Comparison of ENCODE assay signal across 8 cellular contexts in the genomic region with DNA sequence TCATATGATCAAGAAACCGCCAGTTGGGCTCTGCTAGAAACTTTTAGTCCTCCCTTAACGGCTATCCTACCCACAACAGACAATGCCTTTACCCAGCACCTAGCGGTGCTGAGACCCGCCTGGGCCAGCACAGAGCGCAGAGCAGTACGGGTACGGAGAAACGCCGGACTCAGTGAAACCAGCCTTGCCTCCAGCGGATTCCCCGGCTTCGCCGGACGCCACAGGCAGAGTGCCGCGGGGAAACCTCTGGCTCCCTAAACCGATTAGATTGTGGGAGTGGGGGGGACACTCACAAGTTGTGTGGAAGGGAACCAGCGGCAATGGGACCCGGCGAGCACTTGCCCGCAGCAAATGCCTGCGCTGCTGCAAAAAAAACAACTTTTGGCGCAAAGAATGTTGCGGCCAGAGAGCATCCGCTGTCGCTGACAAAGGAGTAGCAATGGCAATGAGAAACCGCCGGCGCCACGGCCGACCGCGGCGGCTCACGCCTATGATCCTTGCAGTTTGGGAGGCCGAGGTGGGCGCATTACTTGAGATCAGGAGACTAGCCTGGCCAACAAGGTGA.
DNase-seq lines count a peak whose midpoint lies in the region; ATAC-seq and TF ChIP-seq lines count a peak whose summit lies in the region.

No MANE protein-coding gene starts in this region.

- H3K4me1 Mint-ChIP-seq in activated CD4-positive, alpha-beta memory T cell treated with anti-CD3 and anti-CD28 coated beads, Interleukin-2, amount 10 ng/mL, durations not matched to agents 7 days and 5 days, result peaks cover 37% of the 10 kb centered on the region

- no peaks in the 10 kb centered on the region; a peak in 1 of 22 replicates for H3K36me3 ChIP-seq in BLaER1 treated with 17β-estradiol and CSF1 and Interleukin-3, amounts not matched to agents 10 nM and 100 nM
- H3K36me3 ChIP-seq in esophagus (ENCODE audit: control insufficient read depth in 2 of 2, insufficient read depth in 2 of 2, low read length in 1 of 2) (no peaks in the 10 kb centered on the region), sigmoid colon (no peaks in the 10 kb centered on the region)

- H3K4me2 ChIP-seq in BLaER1 treated with 17β-estradiol and CSF1 and Interleukin-3, amounts not matched to agents 10 nM and 100 nM, result peak overlapping the region; percentile 87 to 100 (median 96)

- H3K4me1 ChIP-seq in BLaER1 treated with 17β-estradiol and CSF1 and Interleukin-3, amounts not matched to agents 10 nM and 100 nM, result peaks cover 19 to 40% (median 34%) of the 10 kb centered on the region in 10 experiments
- H3K4me1 ChIP-seq in esophagus (ENCODE audit: control insufficient read depth in 2 of 2, insufficient read depth in 2 of 2, low read length in 1 of 2) (peaks cover 3 to 8% of the 10 kb centered on the region in 2 donors), sigmoid colon (peaks cover 0 to 35% (median 32%) of the 10 kb centered on the region in 4 donors)

- H4K20me1 ChIP-seq in BLaER1 treated with 17β-estradiol and CSF1 and Interleukin-3, amounts not matched to agents 10 nM and 100 nM, result peaks cover 0 to 62% (median 51%) of the 10 kb centered on the region in 11 experiments; a peak in 19 of 22 replicates

- H3K9ac ChIP-seq in BLaER1 treated with 17β-estradiol and CSF1 and Interleukin-3, amounts not matched to agents 10 nM and 100 nM, result peak overlapping the region in 10 of 11 experiments; percentile 11 to 87 (median 70); a peak in 15 of 22 replicates

- POLR2A ChIA-PET in activated CD4-positive, alpha-beta memory T cell treated with anti-CD3 and anti-CD28 coated beads, Interleukin-2, amount 10 ng/mL, durations not matched to agents 7 days and 5 days (lab: Charles Lee), result interaction anchor here (0.6 to 7.8 kb wide), 14 partner anchors 12 to 651 kb away, joined by 3 to 393 read pairs (median 19); partner anchors contain the start of genes ANXA2R, NNT, TMEM267 and ZNF131

- 3% methylated on average over 37 of the region's 37 CpGs for WGBS in esophagus, 2 donors
- 1 to 3% methylated on average over 37 of the region's 37 CpGs for WGBS in sigmoid colon, 2 donors

- CTCF ChIA-PET in activated CD4-positive, alpha-beta memory T cell treated with anti-CD3 and anti-CD28 coated beads, Interleukin-2, amount 10 ng/mL, durations not matched to agents 7 days and 5 days (lab: Charles Lee), result interaction anchor here (0.9 to 7.0 kb wide), 8 partner anchors 39 to 532 kb away, joined by 3 to 58 read pairs (median 12); partner anchors contain the start of gene TMEM267

- H3K4me3 Mint-ChIP-seq in activated CD4-positive, alpha-beta memory T cell treated with anti-CD3 and anti-CD28 coated beads, Interleukin-2, amount 10 ng/mL, durations not matched to agents 7 days and 5 days, result peak overlapping the region; percentile 85

- intact Hi-C loops in sigmoid colon (cut with DNase I), result loop anchor here (2.0 to 5.0 kb wide), 2 partner anchors 39 to 90 kb away; partner anchors contain the start of gene ANXA2R

- H3K27ac Mint-ChIP-seq in activated CD4-positive, alpha-beta memory T cell treated with anti-CD3 and anti-CD28 coated beads, Interleukin-2, amount 10 ng/mL, durations not matched to agents 7 days and 5 days, result peak overlapping the region; percentile 100

- H3K9me3 ChIP-seq in BLaER1 treated with 17β-estradiol and CSF1 and Interleukin-3, amounts not matched to agents 10 nM and 100 nM (replicated peaks in 1 of 11), result peaks cover 0 to 18% (median 10%) of the 10 kb centered on the region in 11 experiments; a peak in 11 of 22 replicates
- peaks cover 0 to 13% of the 10 kb centered on the region in 2 donors for H3K9me3 ChIP-seq in esophagus (ENCODE audit: control insufficient read depth in 2 of 2, insufficient read depth in 1 of 2, low read depth in 1 of 2, low read length in 1 of 2)
- H3K9me3 ChIP-seq in sigmoid colon, result no peaks in the 10 kb centered on the region

- H3K36me3 Mint-ChIP-seq in activated CD4-positive, alpha-beta memory T cell treated with anti-CD3 and anti-CD28 coated beads, Interleukin-2, amount 10 ng/mL, durations not matched to agents 7 days and 5 days (ENCODE audit: low read depth), result peaks cover 26% of the 10 kb centered on the region

- H3K4me3 ChIP-seq in BLaER1 treated with 17β-estradiol and CSF1 and Interleukin-3, amounts not matched to agents 10 nM and 100 nM, result peak overlapping the region; percentile 52 to 79 (median 66)
- H3K4me3 ChIP-seq in esophagus (ENCODE audit: low read depth in 1 of 2, low read length in 2 of 2) (peak overlapping the region; percentile 56 to 64), sigmoid colon (peak overlapping the region; percentile 8 to 48 (median 40))

- H3K27me3 Mint-ChIP-seq in activated CD4-positive, alpha-beta memory T cell treated with anti-CD3 and anti-CD28 coated beads, Interleukin-2, amount 10 ng/mL, durations not matched to agents 7 days and 5 days, result no peaks in the 10 kb centered on the region

- peaks cover 11% of the 10 kb centered on the region for H3K9me3 Mint-ChIP-seq in activated CD4-positive, alpha-beta memory T cell treated with anti-CD3 and anti-CD28 coated beads, Interleukin-2, amount 10 ng/mL, durations not matched to agents 7 days and 5 days

- peak overlapping the region in 4 of 11 experiments; percentile 18 to 86 (median 82); a peak in 6 of 22 replicates for H3K27ac ChIP-seq in BLaER1 treated with 17β-estradiol and CSF1 and Interleukin-3, amounts not matched to agents 10 nM and 100 nM
- peak overlapping the region; percentile 94 to 97 for H3K27ac ChIP-seq in esophagus (ENCODE audit: low read depth in 2 of 2, low read length in 1 of 2)
- peak overlapping the region; percentile 63 to 84 (median 68) for H3K27ac ChIP-seq in sigmoid colon

- peak; percentile 25 for ATAC-seq in GM19395 (IDR thresholded peaks at IDR 0.05; ENCODE audit: unreplicated experiment)
- ATAC-seq in HG03521 (IDR thresholded peaks at IDR 0.05; ENCODE audit: unreplicated experiment), result peak; percentile 23

- peaks cover 38 to 79% (median 77%) of the 10 kb centered on the region in 11 experiments for H3K27me3 ChIP-seq in BLaER1 treated with 17β-estradiol and CSF1 and Interleukin-3, amounts not matched to agents 10 nM and 100 nM
- H3K27me3 ChIP-seq in esophagus (ENCODE audit: control insufficient read depth in 1 of 2, insufficient read depth in 2 of 2, low read length in 2 of 2) (peaks cover 0 to 7% of the 10 kb centered on the region in 2 donors), sigmoid colon (peaks cover 52 to 100% (median 81%) of the 10 kb centered on the region in 3 donors)

- no peak for TF ChIP-seq POLR2A in sigmoid colon (IDR thresholded peaks at IDR 0.05)

- DNase-seq in activated CD4-positive, alpha-beta memory T cell treated with anti-CD3 and anti-CD28 coated beads, Interleukin-2, amount 10 ng/mL, durations not matched to agents 7 days and 5 days, result peak; percentile 74
- no peak for DNase-seq in sigmoid colon
- no peak for DNase-seq in NCI-H2171 (lab: John Stamatoyannopoulos, UW)
- no peak for DNase-seq in D341Med (ENCODE audit: low spot score)

- TF ChIP-seq CTCF in sigmoid colon (IDR thresholded peaks at IDR 0.05), result no peak

- TF ChIP-seq EP300 in sigmoid colon (IDR thresholded peaks at IDR 0.05), result no peak
